1 cellular context compared by ENCODE assay signal in genomic region chr7:1883031-1883761, GRCh38.
TF ChIP-seq lines count a peak whose summit lies in the region.

No MANE protein-coding gene starts in this region.

TF ChIP-seq in K562, 482 proteins besides CTCF, POLR2A, EP300 and RAD21 (continued from another document and continues in another):
- TF ChIP-seq HINFP (tag; conservative IDR thresholded peaks at IDR 0.05; ENCODE audit: low read depth), result no peak
- no peak for TF ChIP-seq CHD1 (IDR thresholded peaks at IDR 0.05; ENCODE audit: low read length)
- TF ChIP-seq CBFA2T3 (IDR thresholded peaks at IDR 0.05), result peak; percentile 31
- peak; percentile 82 for TF ChIP-seq CXXC5 (CRISPR knock-in tag; IDR thresholded peaks at IDR 0.05)
- peak; percentile 55 for TF ChIP-seq ZBTB7A (IDR thresholded peaks at IDR 0.05; ENCODE audit: borderline replicate concordance, control insufficient read depth, low read depth, low read length)
- TF ChIP-seq MIER1 (IDR thresholded peaks at IDR 0.05; ENCODE audit: low read depth), result peak; percentile 89
- peak; percentile 13; the same call in 1 of the 2 replicates for TF ChIP-seq ZBTB17 (CRISPR knock-in tag; IDR thresholded peaks at IDR 0.05)
- no peak for TF ChIP-seq SNIP1 (IDR thresholded peaks at IDR 0.05; ENCODE audit: low read depth)
- no peak for TF ChIP-seq FOXA1 (IDR thresholded peaks at IDR 0.05; ENCODE audit: borderline replicate concordance)
- peak; percentile 47; the same call in 1 of the 2 replicates for TF ChIP-seq LEF1 (IDR thresholded peaks at IDR 0.05)
- TF ChIP-seq, protein P1, sequence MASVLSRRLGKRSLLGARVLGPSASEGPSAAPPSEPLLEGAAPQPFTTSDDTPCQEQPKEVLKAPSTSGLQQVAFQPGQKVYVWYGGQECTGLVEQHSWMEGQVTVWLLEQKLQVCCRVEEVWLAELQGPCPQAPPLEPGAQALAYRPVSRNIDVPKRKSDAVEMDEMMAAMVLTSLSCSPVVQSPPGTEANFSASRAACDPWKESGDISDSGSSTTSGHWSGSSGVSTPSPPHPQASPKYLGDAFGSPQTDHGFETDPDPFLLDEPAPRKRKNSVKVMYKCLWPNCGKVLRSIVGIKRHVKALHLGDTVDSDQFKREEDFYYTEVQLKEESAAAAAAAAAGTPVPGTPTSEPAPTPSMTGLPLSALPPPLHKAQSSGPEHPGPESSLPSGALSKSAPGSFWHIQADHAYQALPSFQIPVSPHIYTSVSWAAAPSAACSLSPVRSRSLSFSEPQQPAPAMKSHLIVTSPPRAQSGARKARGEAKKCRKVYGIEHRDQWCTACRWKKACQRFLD (CRISPR knock-in tag; IDR thresholded peaks at IDR 0.05), result peak; percentile 87
- no peak for TF ChIP-seq ZNF644 (tag; IDR thresholded peaks at IDR 0.05; ENCODE audit: low read depth)
- 0 out of 2 replicates have a peak, but pooled peaks have one; percentile 61 for TF ChIP-seq ZNF76 (CRISPR knock-in tag; IDR thresholded peaks at IDR 0.05; ENCODE audit: borderline replicate concordance)
- peak; percentile 32; the same call in 1 of the 2 replicates for TF ChIP-seq ZNF239 (CRISPR knock-in tag; IDR thresholded peaks at IDR 0.05)
- no peak for TF ChIP-seq CBFB (CRISPR knock-in tag; IDR thresholded peaks at IDR 0.05)
- TF ChIP-seq RFX1 (IDR thresholded peaks at IDR 0.05), result no peak
- no peak for TF ChIP-seq PRMT5 (CRISPR knock-in tag; IDR thresholded peaks at IDR 0.05)
- TF ChIP-seq MAX (CRISPR knock-in tag; IDR thresholded peaks at IDR 0.05), result peak; percentile 75
- TF ChIP-seq, protein P2, sequence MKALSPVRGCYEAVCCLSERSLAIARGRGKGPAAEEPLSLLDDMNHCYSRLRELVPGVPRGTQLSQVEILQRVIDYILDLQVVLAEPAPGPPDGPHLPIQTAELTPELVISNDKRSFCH (CRISPR knock-in tag; IDR thresholded peaks at IDR 0.05), result no peak
- TF ChIP-seq, protein P2 (tag; IDR thresholded peaks at IDR 0.05), result no peak
- peak; percentile 14; the same call in 1 of the 2 replicates for TF ChIP-seq JUN (IDR thresholded peaks at IDR 0.05; ENCODE audit: borderline replicate concordance, low read depth, low read length)
- TF ChIP-seq JUN (CRISPR knock-in tag; IDR thresholded peaks at IDR 0.05; ENCODE audit: borderline replicate concordance), result no peak
- peak; percentile 44; the same call in 1 of the 2 replicates for TF ChIP-seq SMARCE1 (IDR thresholded peaks at IDR 0.05)
- TF ChIP-seq HMGN3 (IDR thresholded peaks at IDR 0.05; ENCODE audit: borderline replicate concordance, extremely low read depth, insufficient read length, low read depth, low read length), result no peak
- TF ChIP-seq KLF1 (tag; IDR thresholded peaks at IDR 0.05), result no peak
- peak; percentile 43; the same call in 1 of the 2 replicates for TF ChIP-seq NFRKB (IDR thresholded peaks at IDR 0.05; ENCODE audit: low read depth)
- TF ChIP-seq EGR1 (conservative IDR thresholded peaks at IDR 0.05), result no peak
- TF ChIP-seq RFX5 (IDR thresholded peaks at IDR 0.05; ENCODE audit: low read depth, low read length), result no peak
- TF ChIP-seq, protein P3, sequence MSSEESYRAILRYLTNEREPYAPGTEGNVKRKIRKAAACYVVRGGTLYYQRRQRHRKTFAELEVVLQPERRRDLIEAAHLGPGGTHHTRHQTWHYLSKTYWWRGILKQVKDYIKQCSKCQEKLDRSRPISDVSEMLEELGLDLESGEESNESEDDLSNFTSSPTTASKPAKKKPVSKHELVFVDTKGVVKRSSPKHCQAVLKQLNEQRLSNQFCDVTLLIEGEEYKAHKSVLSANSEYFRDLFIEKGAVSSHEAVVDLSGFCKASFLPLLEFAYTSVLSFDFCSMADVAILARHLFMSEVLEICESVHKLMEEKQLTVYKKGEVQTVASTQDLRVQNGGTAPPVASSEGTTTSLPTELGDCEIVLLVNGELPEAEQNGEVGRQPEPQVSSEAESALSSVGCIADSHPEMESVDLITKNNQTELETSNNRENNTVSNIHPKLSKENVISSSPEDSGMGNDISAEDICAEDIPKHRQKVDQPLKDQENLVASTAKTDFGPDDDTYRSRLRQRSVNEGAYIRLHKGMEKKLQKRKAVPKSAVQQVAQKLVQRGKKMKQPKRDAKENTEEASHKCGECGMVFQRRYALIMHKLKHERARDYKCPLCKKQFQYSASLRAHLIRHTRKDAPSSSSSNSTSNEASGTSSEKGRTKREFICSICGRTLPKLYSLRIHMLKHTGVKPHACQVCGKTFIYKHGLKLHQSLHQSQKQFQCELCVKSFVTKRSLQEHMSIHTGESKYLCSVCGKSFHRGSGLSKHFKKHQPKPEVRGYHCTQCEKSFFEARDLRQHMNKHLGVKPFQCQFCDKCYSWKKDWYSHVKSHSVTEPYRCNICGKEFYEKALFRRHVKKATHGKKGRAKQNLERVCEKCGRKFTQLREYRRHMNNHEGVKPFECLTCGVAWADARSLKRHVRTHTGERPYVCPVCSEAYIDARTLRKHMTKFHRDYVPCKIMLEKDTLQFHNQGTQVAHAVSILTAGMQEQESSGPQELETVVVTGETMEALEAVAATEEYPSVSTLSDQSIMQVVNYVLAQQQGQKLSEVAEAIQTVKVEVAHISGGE (CRISPR knock-in tag; IDR thresholded peaks at IDR 0.05), result peak in 1 of 3 experiments; percentile 76; a peak in 2 of 6 replicates
- no peak for TF ChIP-seq CREB3L1 (IDR thresholded peaks at IDR 0.05; ENCODE audit: borderline replicate concordance, low read depth)
- no peak for TF ChIP-seq HMG20B (CRISPR knock-in tag; IDR thresholded peaks at IDR 0.05)
- 0 out of 2 replicates have a peak, but pooled peaks have one; percentile 18 for TF ChIP-seq TOE1 (IDR thresholded peaks at IDR 0.05; ENCODE audit: borderline replicate concordance)
- no peak for TF ChIP-seq TOE1 (CRISPR knock-in tag; IDR thresholded peaks at IDR 0.05; ENCODE audit: borderline replicate concordance, low read depth)
- TF ChIP-seq ZNF778 (CRISPR knock-in tag; IDR thresholded peaks at IDR 0.05), result no peak
- peak; percentile 75 to 87 for TF ChIP-seq TEAD1 (CRISPR knock-in tag; IDR thresholded peaks at IDR 0.05)
- no peak for TF ChIP-seq U2AF1 (optimal IDR thresholded peaks at IDR 0.05; ENCODE audit: low read depth, low read length)
- TF ChIP-seq FOXK2 (conservative IDR thresholded peaks at IDR 0.05 in 1 of 2, IDR thresholded peaks at IDR 0.05 in 1 of 2; ENCODE audit: low read depth in 2 of 2), result 0 out of 4 replicates have a peak, but pooled peaks of 1 of the 2 experiments have one; percentile 13
- peak; percentile 44 for TF ChIP-seq ARID1B (IDR thresholded peaks at IDR 0.05)
- TF ChIP-seq POLR2H (tag; IDR thresholded peaks at IDR 0.05; ENCODE audit: low read depth), result no peak
- TF ChIP-seq, protein P4, sequence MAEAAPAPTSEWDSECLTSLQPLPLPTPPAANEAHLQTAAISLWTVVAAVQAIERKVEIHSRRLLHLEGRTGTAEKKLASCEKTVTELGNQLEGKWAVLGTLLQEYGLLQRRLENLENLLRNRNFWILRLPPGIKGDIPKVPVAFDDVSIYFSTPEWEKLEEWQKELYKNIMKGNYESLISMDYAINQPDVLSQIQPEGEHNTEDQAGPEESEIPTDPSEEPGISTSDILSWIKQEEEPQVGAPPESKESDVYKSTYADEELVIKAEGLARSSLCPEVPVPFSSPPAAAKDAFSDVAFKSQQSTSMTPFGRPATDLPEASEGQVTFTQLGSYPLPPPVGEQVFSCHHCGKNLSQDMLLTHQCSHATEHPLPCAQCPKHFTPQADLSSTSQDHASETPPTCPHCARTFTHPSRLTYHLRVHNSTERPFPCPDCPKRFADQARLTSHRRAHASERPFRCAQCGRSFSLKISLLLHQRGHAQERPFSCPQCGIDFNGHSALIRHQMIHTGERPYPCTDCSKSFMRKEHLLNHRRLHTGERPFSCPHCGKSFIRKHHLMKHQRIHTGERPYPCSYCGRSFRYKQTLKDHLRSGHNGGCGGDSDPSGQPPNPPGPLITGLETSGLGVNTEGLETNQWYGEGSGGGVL (CRISPR knock-in tag; IDR thresholded peaks at IDR 0.05), result no peak
- TF ChIP-seq TRIM24 (IDR thresholded peaks at IDR 0.05), result peak in 1 of 2 experiments; percentile 36; a peak in 1 of 4 replicates
- TF ChIP-seq RBM17 (IDR thresholded peaks at IDR 0.05; ENCODE audit: borderline replicate concordance, low read depth, low read length), result no peak
- TF ChIP-seq NR4A1 (CRISPR knock-in tag; IDR thresholded peaks at IDR 0.05), result no peak
- TF ChIP-seq NR4A1 (tag; IDR thresholded peaks at IDR 0.05), result peak; percentile 44
- TF ChIP-seq, protein P5, sequence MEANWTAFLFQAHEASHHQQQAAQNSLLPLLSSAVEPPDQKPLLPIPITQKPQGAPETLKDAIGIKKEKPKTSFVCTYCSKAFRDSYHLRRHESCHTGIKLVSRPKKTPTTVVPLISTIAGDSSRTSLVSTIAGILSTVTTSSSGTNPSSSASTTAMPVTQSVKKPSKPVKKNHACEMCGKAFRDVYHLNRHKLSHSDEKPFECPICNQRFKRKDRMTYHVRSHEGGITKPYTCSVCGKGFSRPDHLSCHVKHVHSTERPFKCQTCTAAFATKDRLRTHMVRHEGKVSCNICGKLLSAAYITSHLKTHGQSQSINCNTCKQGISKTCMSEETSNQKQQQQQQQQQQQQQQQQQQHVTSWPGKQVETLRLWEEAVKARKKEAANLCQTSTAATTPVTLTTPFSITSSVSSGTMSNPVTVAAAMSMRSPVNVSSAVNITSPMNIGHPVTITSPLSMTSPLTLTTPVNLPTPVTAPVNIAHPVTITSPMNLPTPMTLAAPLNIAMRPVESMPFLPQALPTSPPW (CRISPR knock-in tag; IDR thresholded peaks at IDR 0.05), result peak; percentile 14; the same call in 1 of the 2 replicates
- TF ChIP-seq CUX1 (CRISPR knock-in tag; IDR thresholded peaks at IDR 0.05), result 0 out of 2 replicates have a peak, but pooled peaks have one; percentile 60
- TF ChIP-seq MYNN (IDR thresholded peaks at IDR 0.05), result 0 out of 2 replicates have a peak, but pooled peaks have one; percentile 36
- no peak for TF ChIP-seq MYNN (CRISPR knock-in tag; IDR thresholded peaks at IDR 0.05)
- TF ChIP-seq PURB (CRISPR knock-in tag; IDR thresholded peaks at IDR 0.05; ENCODE audit: low read depth), result no peak
- TF ChIP-seq POLR3G (IDR thresholded peaks at IDR 0.05; ENCODE audit: extremely low read depth, insufficient read length, insufficient replicate concordance), result no peak
- 0 out of 2 replicates have a peak, but pooled peaks have one; percentile 12 for TF ChIP-seq SPI1 (IDR thresholded peaks at IDR 0.05; ENCODE audit: borderline replicate concordance, low read depth, low read length)
